30 cellular contexts compared by ENCODE assay signal in the genomic region with DNA sequence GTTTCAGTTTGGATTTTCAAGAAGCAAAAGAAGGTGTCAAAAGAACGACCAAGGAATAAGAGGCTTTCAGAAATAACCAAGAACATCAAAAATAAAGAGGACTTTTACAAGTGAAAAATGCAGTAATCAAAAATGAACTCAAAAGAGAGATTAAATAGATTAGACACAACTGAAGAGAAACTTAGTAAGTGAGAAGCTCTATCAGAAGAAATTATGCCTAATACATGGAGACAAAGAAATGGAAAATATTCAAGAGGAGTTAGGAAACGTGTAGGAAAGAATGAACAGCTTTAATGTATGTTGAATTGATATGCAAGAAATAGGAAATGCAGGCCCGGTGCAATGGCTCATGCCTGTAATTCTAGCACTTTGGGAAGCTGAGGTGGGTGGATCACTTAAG.
"Had no signal": no experiment of that assay in that cellular context is flagged by ENCODE, and none has a peak within 500 bp of the region (broad histone marks: within the 10 kb centered on the region; RNA-seq: fewer than 3 reads in every experiment).

No MANE protein-coding gene starts in this region.

- H3K4me3 ChIP-seq: adrenal gland, body of pancreas, breast epithelium had no signal

- DNase-seq: activated B cell treated with CpG ODN at 0.5 μM for 24 hours; activated CD4-positive, alpha-beta memory T cell treated with anti-CD3 and anti-CD28 coated beads for 36 hours; activated CD4-positive, alpha-beta T cell treated with anti-CD3 and anti-CD28 coated beads for 4 hours; activated CD4-positive, alpha-beta T cell treated with anti-CD3 and anti-CD28 coated beads, Interleukin-2, amount 50 U/mL, for 1 hour; activated CD4-positive, alpha-beta T cell treated with anti-CD3 and anti-CD28 coated beads, Interleukin-2, amount 50 U/mL, for 4 hours; activated CD4-positive, CD25-positive, alpha-beta regulatory T cell treated with anti-CD3 and anti-CD28 coated beads, Interleukin-2, amount 50 U/mL, for 72 hours; activated CD8-positive, alpha-beta memory T cell treated with anti-CD3 and anti-CD28 coated beads, Interleukin-2, amount 50 U/mL, for 4 hours; activated CD8-positive, alpha-beta T cell treated with anti-CD3 and anti-CD28 coated beads for 36 hours; activated effector memory CD4-positive, alpha-beta T cell treated with anti-CD3 and anti-CD28 coated beads, Interleukin-2, amount 50 U/mL, for 16 hours; activated gamma-delta T cell treated with Interleukin-2 at 50 U/mL for 16 hours; activated naive CD4-positive, alpha-beta T cell; activated naive CD4-positive, alpha-beta T cell treated with anti-CD3 and anti-CD28 coated beads for 36 hours; activated naive CD4-positive, alpha-beta T cell treated with anti-CD3 and anti-CD28 coated beads, Interleukin-2, amount 50 U/mL, for 16 hours; activated naive CD8-positive, alpha-beta T cell treated with anti-CD3 and anti-CD28 coated beads for 36 hours; activated T-cell treated with anti-CD3 and anti-CD28 coated beads for 4 hours; activated T-cell treated with anti-CD3 and anti-CD28 coated beads, Interleukin-2, amount 50 U/mL, for 1 hour; activated T-cell treated with anti-CD3 and anti-CD28 coated beads, Interleukin-2, amount 50 U/mL, for 4 hours; activated T-cell treated with anti-CD3 and anti-CD28 coated beads, Interleukin-2, amount 50 U/mL, for 72 hours; adrenal gland; amniotic stem cell; aorta; body of pancreas; brain microvascular endothelial cell; central memory CD4-positive, alpha-beta T cell; T-helper 2 cell; T-helper 9 cell had no signal

- H3K27ac ChIP-seq: adrenal gland, body of pancreas, brain microvascular endothelial cell, breast epithelium, VCaP had no signal

- H3K9me3 ChIP-seq: adrenal gland, body of pancreas, breast epithelium had no signal

- ATAC-seq: activated CD8-positive, alpha-beta T cell treated with anti-CD3 and anti-CD28 coated beads for 36 hours; activated naive CD4-positive, alpha-beta T cell treated with anti-CD3 and anti-CD28 coated beads, Interleukin-2, amount 50 U/mL, for 72 hours; activated T-cell treated with anti-CD3 and anti-CD28 coated beads, Interleukin-2, amount 50 U/mL, for 4 hours; activated T-cell treated with anti-CD3 and anti-CD28 coated beads, Interleukin-2, amount 50 U/mL, for 72 hours; activated T-helper 17 cell treated with anti-CD3 and anti-CD28 coated beads, Interleukin-2, amount 50 U/mL, for 72 hours; body of pancreas had no signal

- H3K27me3 ChIP-seq: adrenal gland, body of pancreas, brain microvascular endothelial cell, breast epithelium had no signal

- H3K36me3 ChIP-seq: adrenal gland, brain microvascular endothelial cell, breast epithelium had no signal

- H3K4me1 ChIP-seq: adrenal gland, body of pancreas, breast epithelium had no signal
